8 cellular contexts compared by ENCODE assay signal in the genomic region with DNA sequence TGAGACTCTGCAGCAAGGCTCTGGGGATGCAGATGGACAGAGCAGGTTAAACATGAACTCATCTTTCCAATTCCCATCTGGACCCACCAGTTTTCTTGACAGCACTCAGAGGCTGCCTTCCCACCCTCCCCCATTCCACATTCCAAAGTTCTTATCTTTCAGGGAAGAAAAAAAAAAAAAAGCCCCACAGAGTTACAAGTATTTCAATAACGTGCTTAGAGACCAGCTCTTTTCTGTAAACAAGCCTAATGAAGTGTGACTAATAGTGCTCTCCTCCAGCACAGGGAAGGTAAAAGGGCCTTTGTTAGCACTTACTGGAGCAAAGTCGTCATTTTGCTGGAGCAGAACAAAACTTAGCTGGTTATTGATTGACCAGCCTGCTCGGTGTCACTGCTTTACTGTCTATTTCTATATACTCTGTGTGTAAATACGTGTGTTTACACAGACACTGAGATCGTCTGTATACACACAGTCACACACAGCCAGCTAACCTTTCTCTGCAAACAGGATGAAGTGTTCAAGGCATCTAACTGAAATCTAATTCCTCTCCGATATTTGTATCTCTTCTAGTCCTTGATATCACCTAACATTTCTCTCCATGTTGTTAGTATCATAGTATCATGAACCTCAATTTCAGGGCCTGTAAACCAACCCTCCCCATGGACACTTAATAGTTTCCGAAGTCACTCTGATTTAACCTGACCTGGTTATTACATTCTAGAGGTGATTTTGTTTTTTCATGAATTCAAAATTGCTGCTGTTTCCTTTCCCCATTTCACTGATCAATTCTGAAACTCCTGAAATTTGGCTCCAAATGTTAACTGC.
A peak's percentile ranks its signal among the peaks of the same experiment; 100 is the strongest.
DNase-seq lines count a peak whose midpoint lies in the region; ATAC-seq and TF ChIP-seq lines count a peak whose summit lies in the region.

No MANE protein-coding gene starts in this region.

- TF ChIP-seq CTCF in activated CD8-positive, alpha-beta T cell treated with anti-CD3 and anti-CD28 coated beads for 36 hours (IDR thresholded peaks at IDR 0.05) = no peak

- DNase-seq in COLO829 (ENCODE audit: low spot score) (peak; percentile 68), LHCN-M2 (ENCODE audit: low read depth) (peak; percentile 86), SK-N-DZ (ENCODE audit: low spot score) (peak; percentile 49), globus pallidus (ENCODE audit: low spot score) (peak; percentile 75), pulmonary artery endothelial cell (ENCODE audit: low read depth, low spot score) (peak; percentile 77), occipital lobe (lab: John Stamatoyannopoulos, UW) (no peak), H7 (no peak)
- DNase-seq in activated CD8-positive, alpha-beta T cell treated with anti-CD3 and anti-CD28 coated beads for 36 hours = no peak

- no peak for ATAC-seq in activated CD8-positive, alpha-beta T cell treated with anti-CD3 and anti-CD28 coated beads for 36 hours

- no peaks in the 10 kb centered on the region for H3K27me3 ChIP-seq in H7 (ENCODE audit: control insufficient read depth, insufficient read depth, low read length)

- POLR2A ChIA-PET in activated CD8-positive, alpha-beta T cell treated with anti-CD3 and anti-CD28 coated beads for 36 hours (lab: Charles Lee) = interaction anchor here (0.5 kb wide), 1 partner anchor 37 kb away, joined by 3 read pairs; no protein-coding TSS in a partner anchor

- no peak overlapping the region for H3K4me3 Mint-ChIP-seq in activated CD8-positive, alpha-beta T cell treated with anti-CD3 and anti-CD28 coated beads for 36 hours

- H3K9me3 Mint-ChIP-seq in activated CD8-positive, alpha-beta T cell treated with anti-CD3 and anti-CD28 coated beads for 36 hours = no peaks in the 10 kb centered on the region

- no peaks in the 10 kb centered on the region for H3K36me3 ChIP-seq in H7 (replicated peaks; ENCODE audit: control insufficient read depth, insufficient read depth, low read length)

- no peaks in the 10 kb centered on the region for H3K4me1 Mint-ChIP-seq in activated CD8-positive, alpha-beta T cell treated with anti-CD3 and anti-CD28 coated beads for 36 hours (ENCODE audit: low read depth)

- H3K27me3 Mint-ChIP-seq in activated CD8-positive, alpha-beta T cell treated with anti-CD3 and anti-CD28 coated beads for 36 hours = peaks cover 24% of the 10 kb centered on the region

- intact Hi-C loops in activated CD8-positive, alpha-beta T cell treated with anti-CD3 and anti-CD28 coated beads for 36 hours (cut with micrococcal nuclease) = no loop called here

- no peak overlapping the region for H3K27ac Mint-ChIP-seq in activated CD8-positive, alpha-beta T cell treated with anti-CD3 and anti-CD28 coated beads for 36 hours

- H3K4me3 ChIP-seq in H7 (ENCODE audit: insufficient read depth, low read depth, low read length) = no peak overlapping the region

- CTCF ChIA-PET in activated CD8-positive, alpha-beta T cell treated with anti-CD3 and anti-CD28 coated beads for 36 hours (lab: Charles Lee) = no interaction called here

- no peaks in the 10 kb centered on the region for H3K36me3 Mint-ChIP-seq in activated CD8-positive, alpha-beta T cell treated with anti-CD3 and anti-CD28 coated beads for 36 hours (ENCODE audit: low read depth)

Comparison
In these comparisons a context has a peak if more than half of its experiments do, and no peak if none do; other contexts are left out.
1. DNase-seq: peak in COLO829 (single experiment), LHCN-M2 (single experiment), SK-N-DZ (single experiment), globus pallidus (single experiment) and pulmonary artery endothelial cell (single experiment); none in activated CD8-positive, alpha-beta T cell treated with anti-CD3 and anti-CD28 coated beads for 36 hours (single experiment), occipital lobe (single experiment) and H7 (single experiment).